In genomic region chr1:14149431-14149830, GRCh38 we compare ENCODE assay signal across 17 cellular contexts.
A peak's percentile ranks its signal among the peaks of the same experiment; 100 is the strongest.
DNase-seq lines count a peak whose midpoint lies in the region; TF ChIP-seq lines count a peak whose summit lies in the region.
"Had no signal": no experiment of that assay in that cellular context is flagged by ENCODE, and none has a peak within 500 bp of the region (broad histone marks: within the 10 kb centered on the region; RNA-seq: fewer than 3 reads in every experiment).

No MANE protein-coding gene starts in this region.

- no CpG with 5 or more reads among the region's 7 CpGs for WGBS in mesendoderm (ENCODE audit: extremely low coverage, insufficient coverage, low lambda C conversion rate)

- in situ Hi-C loops in astrocyte of the spinal cord (cut with HindIII; ENCODE audit: low sequenced_read_pairs) = no loop called here

- DNase-seq in HT-29 (ENCODE audit: low spot score) = peak; percentile 46
- DNase-seq in astrocyte of the spinal cord (ENCODE audit: low read depth, low spot score) = no peak
- DNase-seq in mesendoderm = peak; percentile 58
- no peak for DNase-seq in occipital lobe (lab: John Stamatoyannopoulos, UW)
- DNase-seq in posterior cingulate gyrus = no peak
- no peak for DNase-seq in activated CD4-positive, alpha-beta T cell treated with anti-CD3 and anti-CD28 coated beads, Interleukin-2, amount 10 ng/mL, durations not matched to agents 7 days and 5 days
- no peak for DNase-seq in activated CD4-positive, alpha-beta memory T cell treated with anti-CD3 and anti-CD28 coated beads for 36 hours
- DNase-seq: activated CD4-positive, alpha-beta memory T cell treated with anti-CD3 and anti-CD28 coated beads, Interleukin-2, amount 10 ng/mL, durations not matched to agents 7 days and 5 days; adrenal gland; NCI-H1105; NCI-H2171; NK-92 treated with Interleukin-12 subunit alpha and Interleukin-12 subunit beta, amount 100 ng/mL, for 24 hours; Right ventricle myocardium superior; sigmoid colon had no signal

- no peak overlapping the region for H3K23ac ChIP-seq in mesendoderm (ENCODE audit: low read length)

- no peaks in the 10 kb centered on the region for H3K36me3 ChIP-seq in mesendoderm (ENCODE audit: control insufficient read depth, insufficient read depth, low read length)
- H3K36me3 ChIP-seq: adrenal gland, BLaER1, HAP-1, sigmoid colon had no signal

- no peak overlapping the region for H2AK5ac ChIP-seq in mesendoderm (ENCODE audit: low read length)

- TF ChIP-seq CTCF in C4-2B (conservative IDR thresholded peaks at IDR 0.05) (peak; percentile 48), astrocyte of the spinal cord (IDR thresholded peaks at IDR 0.05; ENCODE audit: low read depth, low read length) (peak; percentile 19)

- H2BK5ac ChIP-seq in mesendoderm (ENCODE audit: low read length) = no peak overlapping the region

- POLR2A ChIA-PET in activated CD4-positive, alpha-beta T cell treated with anti-CD3 and anti-CD28 coated beads, Interleukin-2, amount 10 ng/mL, durations not matched to agents 7 days and 5 days (lab: Charles Lee) = no interaction called here
- POLR2A ChIA-PET in activated CD4-positive, alpha-beta memory T cell treated with anti-CD3 and anti-CD28 coated beads for 36 hours (lab: Charles Lee) = no interaction called here

- H3K4me1 Mint-ChIP-seq in activated CD4-positive, alpha-beta T cell treated with anti-CD3 and anti-CD28 coated beads, Interleukin-2, amount 10 ng/mL, durations not matched to agents 7 days and 5 days = no peaks in the 10 kb centered on the region
- no peaks in the 10 kb centered on the region for H3K4me1 Mint-ChIP-seq in activated CD4-positive, alpha-beta memory T cell treated with anti-CD3 and anti-CD28 coated beads for 36 hours (ENCODE audit: low read depth)
- H3K4me1 Mint-ChIP-seq: activated CD4-positive, alpha-beta memory T cell treated with anti-CD3 and anti-CD28 coated beads, Interleukin-2, amount 10 ng/mL, durations not matched to agents 7 days and 5 days had no signal

- H3K27me3 Mint-ChIP-seq in activated CD4-positive, alpha-beta T cell treated with anti-CD3 and anti-CD28 coated beads, Interleukin-2, amount 10 ng/mL, durations not matched to agents 7 days and 5 days = no peaks in the 10 kb centered on the region
- H3K27me3 Mint-ChIP-seq in activated CD4-positive, alpha-beta memory T cell treated with anti-CD3 and anti-CD28 coated beads for 36 hours = peaks cover 1% of the 10 kb centered on the region
- H3K27me3 Mint-ChIP-seq: activated CD4-positive, alpha-beta memory T cell treated with anti-CD3 and anti-CD28 coated beads, Interleukin-2, amount 10 ng/mL, durations not matched to agents 7 days and 5 days had no signal

- no peaks in the 10 kb centered on the region for H3K27me3 ChIP-seq in mesendoderm (ENCODE audit: insufficient read depth, low read length, poor library complexity)
- H3K27me3 ChIP-seq: adrenal gland, BLaER1, sigmoid colon had no signal

- no peak overlapping the region for H3K9ac ChIP-seq in mesendoderm (ENCODE audit: low read length)
- H3K9ac ChIP-seq: BLaER1 had no signal

- intact Hi-C loops in posterior cingulate gyrus (cut with DNase I) = loop anchor here (10.0 kb wide), 1 partner anchor 105 kb away; no protein-coding TSS in a partner anchor
- intact Hi-C loops in activated CD4-positive, alpha-beta memory T cell treated with anti-CD3 and anti-CD28 coated beads for 36 hours (cut with micrococcal nuclease) = no loop called here

- H3K4me2 ChIP-seq in mesendoderm (ENCODE audit: low read length) = no peak overlapping the region
- H3K4me2 ChIP-seq: BLaER1 had no signal

- H3K4ac ChIP-seq in mesendoderm (ENCODE audit: low read depth, low read length) = no peak overlapping the region

- no peak overlapping the region for H2BK120ac ChIP-seq in mesendoderm (ENCODE audit: low read depth, low read length)

- H3K27ac Mint-ChIP-seq in activated CD4-positive, alpha-beta T cell treated with anti-CD3 and anti-CD28 coated beads, Interleukin-2, amount 10 ng/mL, durations not matched to agents 7 days and 5 days = no peak overlapping the region
- no peak overlapping the region for H3K27ac Mint-ChIP-seq in activated CD4-positive, alpha-beta memory T cell treated with anti-CD3 and anti-CD28 coated beads for 36 hours
- H3K27ac Mint-ChIP-seq: activated CD4-positive, alpha-beta memory T cell treated with anti-CD3 and anti-CD28 coated beads, Interleukin-2, amount 10 ng/mL, durations not matched to agents 7 days and 5 days had no signal

- H3K18ac ChIP-seq in mesendoderm (ENCODE audit: low read length) = no peak overlapping the region

- H3K4me3 Mint-ChIP-seq in activated CD4-positive, alpha-beta T cell treated with anti-CD3 and anti-CD28 coated beads, Interleukin-2, amount 10 ng/mL, durations not matched to agents 7 days and 5 days = no peak overlapping the region
- no peak overlapping the region for H3K4me3 Mint-ChIP-seq in activated CD4-positive, alpha-beta memory T cell treated with anti-CD3 and anti-CD28 coated beads for 36 hours
- H3K4me3 Mint-ChIP-seq: activated CD4-positive, alpha-beta memory T cell treated with anti-CD3 and anti-CD28 coated beads, Interleukin-2, amount 10 ng/mL, durations not matched to agents 7 days and 5 days had no signal

- H2BK15ac ChIP-seq in mesendoderm (replicated peaks; ENCODE audit: low read depth) = no peak overlapping the region

- H3K27ac ChIP-seq in C4-2B = no peak overlapping the region
- no peak overlapping the region for H3K27ac ChIP-seq in mesendoderm (ENCODE audit: low read depth, low read length)
- H3K27ac ChIP-seq: adrenal gland, BLaER1, sigmoid colon had no signal

- no peak overlapping the region for H4K8ac ChIP-seq in mesendoderm (ENCODE audit: low read depth, low read length)

- no peak overlapping the region for H4K5ac ChIP-seq in mesendoderm (ENCODE audit: low read length)

- H3K79me1 ChIP-seq in mesendoderm (ENCODE audit: low read length) = no peaks in the 10 kb centered on the region

- no peaks in the 10 kb centered on the region for H3K36me3 Mint-ChIP-seq in activated CD4-positive, alpha-beta T cell treated with anti-CD3 and anti-CD28 coated beads, Interleukin-2, amount 10 ng/mL, durations not matched to agents 7 days and 5 days (ENCODE audit: low read depth)
- no peaks in the 10 kb centered on the region for H3K36me3 Mint-ChIP-seq in activated CD4-positive, alpha-beta memory T cell treated with anti-CD3 and anti-CD28 coated beads for 36 hours

- H3K79me2 ChIP-seq in mesendoderm (ENCODE audit: control insufficient read depth, insufficient read depth, low read length) = no peaks in the 10 kb centered on the region

- H3K56ac ChIP-seq in mesendoderm (ENCODE audit: low read length) = no peak overlapping the region

- CTCF ChIA-PET in activated CD4-positive, alpha-beta T cell treated with anti-CD3 and anti-CD28 coated beads, Interleukin-2, amount 10 ng/mL, durations not matched to agents 7 days and 5 days (lab: Charles Lee) = no interaction called here
- CTCF ChIA-PET in activated CD4-positive, alpha-beta memory T cell treated with anti-CD3 and anti-CD28 coated beads for 36 hours (lab: Charles Lee) = no interaction called here

- H3K4me1 ChIP-seq in mesendoderm (ENCODE audit: control insufficient read depth, low read depth, low read length) = no peaks in the 10 kb centered on the region
- H3K4me1 ChIP-seq: adrenal gland, BLaER1, HAP-1, sigmoid colon had no signal

- H3K4me3 ChIP-seq in astrocyte of the spinal cord (ENCODE audit: low read depth, low read length) (no peak overlapping the region), mesendoderm (ENCODE audit: low read length) (no peak overlapping the region)
- H3K4me3 ChIP-seq: adrenal gland, BLaER1, HAP-1, sigmoid colon had no signal

- no peaks in the 10 kb centered on the region for H3K9me3 Mint-ChIP-seq in activated CD4-positive, alpha-beta T cell treated with anti-CD3 and anti-CD28 coated beads, Interleukin-2, amount 10 ng/mL, durations not matched to agents 7 days and 5 days
- H3K9me3 Mint-ChIP-seq in activated CD4-positive, alpha-beta memory T cell treated with anti-CD3 and anti-CD28 coated beads for 36 hours = no peaks in the 10 kb centered on the region
- H3K9me3 Mint-ChIP-seq: activated CD4-positive, alpha-beta memory T cell treated with anti-CD3 and anti-CD28 coated beads, Interleukin-2, amount 10 ng/mL, durations not matched to agents 7 days and 5 days had no signal

Comparison
In these comparisons a context has a peak if more than half of its experiments do, and no peak if none do; other contexts are left out.
1. DNase-seq: peak in HT-29 (single experiment) and mesendoderm (single experiment); none in astrocyte of the spinal cord (single experiment), occipital lobe (single experiment), posterior cingulate gyrus (0 of 10), activated CD4-positive, alpha-beta T cell treated with anti-CD3 and anti-CD28 coated beads, Interleukin-2, amount 10 ng/mL, durations not matched to agents 7 days and 5 days (single experiment) and activated CD4-positive, alpha-beta memory T cell treated with anti-CD3 and anti-CD28 coated beads for 36 hours (single experiment).